In genomic region chr10:77471069-77471536, GRCh38 we compare ENCODE assay signal across 2 cellular contexts.
TF ChIP-seq lines count a peak whose summit lies in the region.

No MANE protein-coding gene starts in this region.

TF ChIP-seq in HEK293, 187 proteins besides CTCF, POLR2A, EP300 and RAD21 (continued from another document and continues in another):
- TF ChIP-seq, protein P1, sequence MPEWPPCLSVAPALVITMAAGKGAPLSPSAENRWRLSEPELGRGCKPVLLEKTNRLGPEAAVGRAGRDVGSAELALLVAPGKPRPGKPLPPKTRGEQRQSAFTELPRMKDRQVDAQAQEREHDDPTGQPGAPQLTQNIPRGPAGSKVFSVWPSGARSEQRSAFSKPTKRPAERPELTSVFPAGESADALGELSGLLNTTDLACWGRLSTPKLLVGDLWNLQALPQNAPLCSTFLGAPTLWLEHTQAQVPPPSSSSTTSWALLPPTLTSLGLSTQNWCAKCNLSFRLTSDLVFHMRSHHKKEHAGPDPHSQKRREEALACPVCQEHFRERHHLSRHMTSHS (tag by site-specific recombination; IDR thresholded peaks at IDR 0.05): 0 out of 2 replicates have a peak, but pooled peaks have one; percentile 10
- TF ChIP-seq ZNF629 (tag by site-specific recombination; IDR thresholded peaks at IDR 0.05): no peak
- 0 out of 2 replicates have a peak, but pooled peaks have one; percentile 18 for TF ChIP-seq ZNF792 (tag by site-specific recombination; IDR thresholded peaks at IDR 0.05)
- no peak for TF ChIP-seq KLF9 (tag by site-specific recombination; IDR thresholded peaks at IDR 0.05; ENCODE audit: low read depth)
- no peak for TF ChIP-seq ZNF366 (tag by site-specific recombination; conservative IDR thresholded peaks at IDR 0.05)
- TF ChIP-seq KLF17 (tag by site-specific recombination; IDR thresholded peaks at IDR 0.05): no peak
- no peak for TF ChIP-seq ZNF843 (tag by site-specific recombination; IDR thresholded peaks at IDR 0.05)
- TF ChIP-seq ZBTB21 (tag by site-specific recombination; IDR thresholded peaks at IDR 0.05): no peak
- TF ChIP-seq ZNF174 (tag by site-specific recombination; IDR thresholded peaks at IDR 0.05): no peak
- TF ChIP-seq, protein P2, sequence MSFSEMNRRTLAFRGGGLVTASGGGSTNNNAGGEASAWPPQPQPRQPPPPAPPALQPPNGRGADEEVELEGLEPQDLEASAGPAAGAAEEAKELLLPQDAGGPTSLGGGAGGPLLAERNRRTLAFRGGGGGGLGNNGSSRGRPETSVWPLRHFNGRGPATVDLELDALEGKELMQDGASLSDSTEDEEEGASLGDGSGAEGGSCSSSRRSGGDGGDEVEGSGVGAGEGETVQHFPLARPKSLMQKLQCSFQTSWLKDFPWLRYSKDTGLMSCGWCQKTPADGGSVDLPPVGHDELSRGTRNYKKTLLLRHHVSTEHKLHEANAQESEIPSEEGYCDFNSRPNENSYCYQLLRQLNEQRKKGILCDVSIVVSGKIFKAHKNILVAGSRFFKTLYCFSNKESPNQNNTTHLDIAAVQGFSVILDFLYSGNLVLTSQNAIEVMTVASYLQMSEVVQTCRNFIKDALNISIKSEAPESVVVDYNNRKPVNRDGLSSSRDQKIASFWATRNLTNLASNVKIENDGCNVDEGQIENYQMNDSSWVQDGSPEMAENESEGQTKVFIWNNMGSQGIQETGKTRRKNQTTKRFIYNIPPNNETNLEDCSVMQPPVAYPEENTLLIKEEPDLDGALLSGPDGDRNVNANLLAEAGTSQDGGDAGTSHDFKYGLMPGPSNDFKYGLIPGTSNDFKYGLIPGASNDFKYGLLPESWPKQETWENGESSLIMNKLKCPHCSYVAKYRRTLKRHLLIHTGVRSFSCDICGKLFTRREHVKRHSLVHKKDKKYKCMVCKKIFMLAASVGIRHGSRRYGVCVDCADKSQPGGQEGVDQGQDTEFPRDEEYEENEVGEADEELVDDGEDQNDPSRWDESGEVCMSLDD (tag by site-specific recombination; IDR thresholded peaks at IDR 0.05): no peak
- peak; percentile 98 for TF ChIP-seq ZNF18 (tag by site-specific recombination; IDR thresholded peaks at IDR 0.05)
- TF ChIP-seq TRIM28 (IDR thresholded peaks at IDR 0.05; ENCODE audit: borderline replicate concordance, low read length): no peak
- TF ChIP-seq SETDB1 (IDR thresholded peaks at IDR 0.05; ENCODE audit: insufficient read length, low read length): no peak
- no peak for TF ChIP-seq ZNF670 (tag by site-specific recombination; IDR thresholded peaks at IDR 0.05; ENCODE audit: low read depth)
- TF ChIP-seq TCF7L2 (IDR thresholded peaks at IDR 0.05; ENCODE audit: borderline replicate concordance, low read depth, low read length): no peak
- TF ChIP-seq ZFP41 (tag by site-specific recombination; IDR thresholded peaks at IDR 0.05; ENCODE audit: borderline replicate concordance): no peak
- TF ChIP-seq YY2 (tag by site-specific recombination; IDR thresholded peaks at IDR 0.05): 0 out of 2 replicates have a peak, but pooled peaks have one; percentile 20
- TF ChIP-seq MYNN (tag by site-specific recombination; IDR thresholded peaks at IDR 0.05; ENCODE audit: borderline replicate concordance): no peak
- TF ChIP-seq GFI1B (tag by site-specific recombination; IDR thresholded peaks at IDR 0.05): no peak
- TF ChIP-seq ZNF626 (tag by site-specific recombination; IDR thresholded peaks at IDR 0.05): no peak
- TF ChIP-seq SCRT2 (tag by site-specific recombination; IDR thresholded peaks at IDR 0.05): no peak
- peak; percentile 47; the same call in 1 of the 2 replicates for TF ChIP-seq ZNF239 (tag by site-specific recombination; IDR thresholded peaks at IDR 0.05)
- TF ChIP-seq ZNF292 (tag by site-specific recombination; IDR thresholded peaks at IDR 0.05; ENCODE audit: borderline replicate concordance, low read depth): no peak
- TF ChIP-seq MEIS1 (CRISPR knock-in tag; IDR thresholded peaks at IDR 0.05; ENCODE audit: borderline replicate concordance): no peak
- TF ChIP-seq ZNF148 (tag by site-specific recombination; IDR thresholded peaks at IDR 0.05; ENCODE audit: borderline replicate concordance): no peak

TF ChIP-seq in GM12878, 131 proteins besides CTCF, POLR2A, EP300 and RAD21 (continued from another document):
- no peak for TF ChIP-seq SP1 (IDR thresholded peaks at IDR 0.05; ENCODE audit: low read depth, low read length)
- no peak for TF ChIP-seq RUNX3 (IDR thresholded peaks at IDR 0.05; ENCODE audit: low read length)
- TF ChIP-seq NBN (IDR thresholded peaks at IDR 0.05): 0 out of 2 replicates have a peak, but pooled peaks have one; percentile 26
- TF ChIP-seq NR2C1 (IDR thresholded peaks at IDR 0.05): no peak
- no peak for TF ChIP-seq NR2F1 (conservative IDR thresholded peaks at IDR 0.05)
- no peak for TF ChIP-seq RFX5 (IDR thresholded peaks at IDR 0.05; ENCODE audit: low read depth, low read length)
